ENCODE assay signal across 23 cellular contexts in genomic region chr4:1597021-1597931, GRCh38.
DNase-seq lines count a peak whose midpoint lies in the region; ATAC-seq, FAIRE-seq and TF ChIP-seq lines count a peak whose summit lies in the region.
"Had no signal": no experiment of that assay in that cellular context is flagged by ENCODE, and none has a peak within 500 bp of the region (broad histone marks: within the 10 kb centered on the region; RNA-seq: fewer than 3 reads in every experiment).

No MANE protein-coding gene starts in this region.

- no peak for TF ChIP-seq EP300 in sigmoid colon (IDR thresholded peaks at IDR 0.05)

- peak; percentile 11 for DNase-seq in activated CD8-positive, alpha-beta memory T cell treated with anti-CD3 and anti-CD28 coated beads, Interleukin-2, amount 50 U/mL, for 4 hours
- DNase-seq in activated CD8-positive, alpha-beta memory T cell treated with anti-CD3 and anti-CD28 coated beads, Interleukin-2, amount 50 U/mL, for 48 hours = no peak
- DNase-seq in Right ventricle myocardium superior = peak; percentile 22
- peak; percentile 53 for DNase-seq in kidney
- DNase-seq in sigmoid colon = peak; percentile 51
- DNase-seq in activated CD4-positive, alpha-beta memory T cell treated with anti-CD3 and anti-CD28 coated beads for 36 hours = no peak
- DNase-seq: Caco-2; CD4-positive, CD25-positive, alpha-beta regulatory T cell; DMS153; EL; MV-4-11; NCI-H1694 treated with DMSO at 0.1 percent for 48 hours; NCI-H510A treated with DMSO at 0.1 percent for 48 hours; NCI-H774; SHP77 had no signal

- H3K27ac ChIP-seq in kidney (ENCODE audit: low read depth in 2 of 2, low read length in 2 of 2) = no peak overlapping the region
- H3K27ac ChIP-seq in sigmoid colon = no peak overlapping the region
- H3K27ac ChIP-seq: 22Rv1, KMS-11 had no signal

- no peak overlapping the region for H3K4me3 Mint-ChIP-seq in activated CD4-positive, alpha-beta memory T cell treated with anti-CD3 and anti-CD28 coated beads for 36 hours
- H3K4me3 Mint-ChIP-seq: CD4-positive, CD25-positive, alpha-beta regulatory T cell; GM23338 had no signal

- TF ChIP-seq POLR2A in sigmoid colon (IDR thresholded peaks at IDR 0.05) = no peak

- H3K27ac Mint-ChIP-seq in activated CD4-positive, alpha-beta memory T cell treated with anti-CD3 and anti-CD28 coated beads for 36 hours = no peak overlapping the region
- H3K27ac Mint-ChIP-seq: GM23338 had no signal

- TF ChIP-seq CTCF in kidney (IDR thresholded peaks at IDR 0.05; ENCODE audit: borderline replicate concordance, extremely low read depth, insufficient read depth) (no peak), sigmoid colon (IDR thresholded peaks at IDR 0.05) (no peak)

- H3K4me3 ChIP-seq in kidney (ENCODE audit: low read length in 2 of 2) (no peak overlapping the region), sigmoid colon (no peak overlapping the region)
- H3K4me3 ChIP-seq: GM12878, GM23338 had no signal

- H3K27me3 ChIP-seq in sigmoid colon = peaks cover 0 to 12% (median 4%) of the 10 kb centered on the region in 3 donors

- no peaks in the 10 kb centered on the region for H3K9me3 ChIP-seq in kidney (ENCODE audit: control insufficient read depth in 1 of 2, low read length in 2 of 2)
- no peaks in the 10 kb centered on the region for H3K9me3 ChIP-seq in sigmoid colon
- H3K9me3 ChIP-seq: Caco-2 had no signal

- no peaks in the 10 kb centered on the region for H3K36me3 Mint-ChIP-seq in activated CD4-positive, alpha-beta memory T cell treated with anti-CD3 and anti-CD28 coated beads for 36 hours
- H3K36me3 Mint-ChIP-seq: CD4-positive, CD25-positive, alpha-beta regulatory T cell had no signal

- H3K36me3 ChIP-seq in kidney (ENCODE audit: control insufficient read depth in 1 of 2, insufficient read depth in 2 of 2, low read length in 2 of 2) = no peaks in the 10 kb centered on the region
- no peaks in the 10 kb centered on the region for H3K36me3 ChIP-seq in sigmoid colon

- no peaks in the 10 kb centered on the region for H3K9me3 Mint-ChIP-seq in activated CD4-positive, alpha-beta memory T cell treated with anti-CD3 and anti-CD28 coated beads for 36 hours
- H3K9me3 Mint-ChIP-seq: GM23338 had no signal

- H3K4me1 ChIP-seq in kidney (ENCODE audit: control insufficient read depth in 1 of 2, insufficient read depth in 1 of 2, low read depth in 1 of 2, low read length in 2 of 2) (no peaks in the 10 kb centered on the region), sigmoid colon (no peaks in the 10 kb centered on the region)
- H3K4me1 ChIP-seq: Caco-2 had no signal

- H3K27me3 Mint-ChIP-seq in activated CD4-positive, alpha-beta memory T cell treated with anti-CD3 and anti-CD28 coated beads for 36 hours = peaks cover 3% of the 10 kb centered on the region

- POLR2A ChIA-PET in activated CD4-positive, alpha-beta memory T cell treated with anti-CD3 and anti-CD28 coated beads for 36 hours (lab: Charles Lee) = no interaction called here

- H3K4me1 Mint-ChIP-seq in activated CD4-positive, alpha-beta memory T cell treated with anti-CD3 and anti-CD28 coated beads for 36 hours (ENCODE audit: low read depth) = no peaks in the 10 kb centered on the region

- no peak for FAIRE-seq in kidney (lab: Jason Lieb, UNC)
- FAIRE-seq: GM12878, GM18507, RCC 7860 had no signal

- CTCF ChIA-PET in activated CD4-positive, alpha-beta memory T cell treated with anti-CD3 and anti-CD28 coated beads for 36 hours (lab: Charles Lee) = no interaction called here

- WGBS in sigmoid colon, 2 donors = 89 to 92% methylated on average over 26 of the region's 26 CpGs

- ATAC-seq in Right ventricle myocardium superior (ENCODE audit: poor library complexity) (no peak), HG03565 (IDR thresholded peaks at IDR 0.05; ENCODE audit: unreplicated experiment) (no peak), HG03520 (IDR thresholded peaks at IDR 0.05; ENCODE audit: unreplicated experiment) (no peak)
- ATAC-seq: GM12878 had no signal

- no peak overlapping the region for H3K9ac ChIP-seq in kidney (ENCODE audit: low read length in 2 of 2)
- H3K9ac ChIP-seq: KMS-11 had no signal

- intact Hi-C loops in Right ventricle myocardium superior (cut with DNase I) = no loop called here
- intact Hi-C loops in kidney (cut with DNase I) = no loop called here
- intact Hi-C loops in sigmoid colon (cut with DNase I) = no loop called here
- intact Hi-C loops in activated CD4-positive, alpha-beta memory T cell treated with anti-CD3 and anti-CD28 coated beads for 36 hours (cut with micrococcal nuclease) = no loop called here

Comparison
In these comparisons a context has a peak if more than half of its experiments do, and no peak if none do; other contexts are left out.
1. DNase-seq: peak in activated CD8-positive, alpha-beta memory T cell treated with anti-CD3 and anti-CD28 coated beads, Interleukin-2, amount 50 U/mL, for 4 hours (single experiment), Right ventricle myocardium superior (single experiment), kidney (single experiment) and sigmoid colon (single experiment); none in activated CD8-positive, alpha-beta memory T cell treated with anti-CD3 and anti-CD28 coated beads, Interleukin-2, amount 50 U/mL, for 48 hours (single experiment) and activated CD4-positive, alpha-beta memory T cell treated with anti-CD3 and anti-CD28 coated beads for 36 hours (single experiment).